9 cellular contexts compared by ENCODE assay signal in the genomic region with DNA sequence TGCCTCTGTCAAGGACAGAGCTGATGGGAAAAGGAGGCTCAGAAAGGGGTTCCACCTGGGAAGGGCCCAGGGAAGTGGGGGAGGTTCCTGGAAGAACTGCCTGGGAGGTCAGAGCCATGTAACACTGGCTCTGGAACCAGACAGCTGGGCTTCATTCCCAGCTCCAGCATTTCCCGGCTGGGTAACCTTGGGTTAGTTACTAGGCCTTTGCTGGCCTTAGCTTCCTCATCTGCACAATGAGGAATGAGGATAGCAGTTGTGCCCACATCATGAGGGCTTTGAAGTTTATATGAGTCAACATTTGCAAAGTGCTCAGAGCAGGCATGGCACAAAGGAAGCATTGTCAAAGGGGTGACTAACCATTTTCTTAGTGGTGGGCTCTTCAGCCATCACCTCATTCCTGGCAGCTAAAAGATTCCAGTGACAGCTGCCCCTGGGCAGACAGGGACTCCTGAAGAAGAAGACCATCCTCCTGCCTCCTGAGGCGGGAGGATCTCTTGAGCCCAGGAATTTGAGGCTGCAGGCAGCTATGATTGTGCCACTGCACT. TPM values are rescaled to one million over a fixed set of nuclear protein-coding genes. Genes with fewer than 3 reads are reported as not detected.
A peak's percentile ranks its signal among the peaks of the same experiment; 100 is the strongest.
DNase-seq lines count a peak whose midpoint lies in the region; ATAC-seq, FAIRE-seq and TF ChIP-seq lines count a peak whose summit lies in the region.
"Had no signal": no experiment of that assay in that cellular context is flagged by ENCODE, and none has a peak within 500 bp of the region (broad histone marks: within the 10 kb centered on the region; RNA-seq: fewer than 3 reads in every experiment).

No MANE protein-coding gene starts in this region.

- peak overlapping the region; percentile 91 for H3K4me3 Mint-ChIP-seq in activated B cell treated with CpG ODN at 0.5 μM for 24 hours
- H3K4me3 Mint-ChIP-seq in stimulated activated naive CD8-positive, alpha-beta T cell treated with anti-CD3 and anti-CD28 coated beads, Interleukin-15, amount 100 ng/mL, for 72 hours, result peak overlapping the region; percentile 95 to 96

- no peak overlapping the region for H3K4me3 ChIP-seq in hepatocyte

- TF ChIP-seq CTCF in activated B cell treated with CpG ODN at 0.5 μM for 24 hours (IDR thresholded peaks at IDR 0.05) (no peak), hepatocyte (IDR thresholded peaks at IDR 0.05; ENCODE audit: poor library complexity) (no peak)

- peaks cover 27% of the 10 kb centered on the region for H4K20me1 ChIP-seq in hepatocyte (ENCODE audit: insufficient read depth, poor library complexity, severe bottlenecking)

- no peaks in the 10 kb centered on the region for H3K9me2 ChIP-seq in hepatocyte (replicated peaks; ENCODE audit: insufficient read depth)

- peaks cover 69% of the 10 kb centered on the region for H3K4me1 Mint-ChIP-seq in activated B cell treated with CpG ODN at 0.5 μM for 24 hours
- H3K4me1 Mint-ChIP-seq in stimulated activated naive CD8-positive, alpha-beta T cell treated with anti-CD3 and anti-CD28 coated beads, Interleukin-15, amount 100 ng/mL, for 72 hours, result peaks cover 70% of the 10 kb centered on the region

- no peak for ATAC-seq in activated B cell treated with CpG ODN at 0.5 μM for 24 hours (ENCODE audit: low read depth)
- no peak for ATAC-seq in stimulated activated naive CD8-positive, alpha-beta T cell treated with anti-CD3 and anti-CD28 coated beads, Interleukin-15, amount 100 ng/mL, for 72 hours

- H3K4me2 ChIP-seq in hepatocyte, result no peak overlapping the region

- H3K4me1 ChIP-seq in hepatocyte (ENCODE audit: insufficient read depth), result peaks cover 16% of the 10 kb centered on the region

- intact Hi-C loops in activated B cell treated with CpG ODN at 0.5 μM for 24 hours (cut with micrococcal nuclease), result loop anchor here (2.0 kb wide), 1 partner anchor 23 kb away; the partner anchor contains the start of gene GIPC1

- peak overlapping the region; percentile 93 for H3K27ac Mint-ChIP-seq in activated B cell treated with CpG ODN at 0.5 μM for 24 hours
- H3K27ac Mint-ChIP-seq in stimulated activated naive CD8-positive, alpha-beta T cell treated with anti-CD3 and anti-CD28 coated beads, Interleukin-15, amount 100 ng/mL, for 72 hours, result peak overlapping the region; percentile 40 to 84

- H3K9me3 ChIP-seq in hepatocyte (ENCODE audit: low read depth), result no peaks in the 10 kb centered on the region

- no peaks in the 10 kb centered on the region for H3K27me3 ChIP-seq in hepatocyte

- peaks cover 28% of the 10 kb centered on the region for H3K36me3 Mint-ChIP-seq in activated B cell treated with CpG ODN at 0.5 μM for 24 hours (ENCODE audit: low read depth)

- TF ChIP-seq POLR2A in GM12892 (IDR thresholded peaks at IDR 0.05; ENCODE audit: low read depth, low read length), result no peak

- peak overlapping the region; percentile 90 for H3K27ac ChIP-seq in hepatocyte

- no peaks in the 10 kb centered on the region for H3K27me3 Mint-ChIP-seq in activated B cell treated with CpG ODN at 0.5 μM for 24 hours
- no peaks in the 10 kb centered on the region for H3K27me3 Mint-ChIP-seq in stimulated activated naive CD8-positive, alpha-beta T cell treated with anti-CD3 and anti-CD28 coated beads, Interleukin-15, amount 100 ng/mL, for 72 hours

- CTCF ChIA-PET in activated B cell treated with CpG ODN at 0.5 μM for 24 hours (lab: Charles Lee), result no interaction called here

- H3K79me2 ChIP-seq in hepatocyte, result peaks cover 31% of the 10 kb centered on the region

- DNase-seq in DMS153 (lab: John Stamatoyannopoulos, UW), result peak; percentile 18
- DNase-seq in DMS153 treated with DMSO at 0.1 percent for 48 hours (lab: John Stamatoyannopoulos, UW; ENCODE audit: unreplicated experiment), result no peak
- no peak for DNase-seq in activated B cell treated with CpG ODN at 0.5 μM for 24 hours
- no peak for DNase-seq in hepatocyte (ENCODE audit: low spot score)
- DNase-seq in stimulated activated naive CD8-positive, alpha-beta T cell treated with anti-CD3 and anti-CD28 coated beads, Interleukin-15, amount 100 ng/mL, for 72 hours, result no peak
- DNase-seq in NCI-H1105 treated with DMSO at 0.1 percent for 48 hours (lab: John Stamatoyannopoulos, UW), result no peak
- DNase-seq in stimulated activated CD4-positive, alpha-beta T cell treated with anti-CD3 and anti-CD28 coated beads, Interleukin-4, amount 100 ng/mL, for 1 hour, result no peak
- no peak for DNase-seq in GM12892 (ENCODE audit: insufficient read length)
- DNase-seq: stimulated activated naive CD4-positive, alpha-beta T cell had no signal

- peaks cover 2% of the 10 kb centered on the region for H3K36me3 ChIP-seq in hepatocyte (replicated peaks; ENCODE audit: insufficient read depth, low read depth)

- H2AFZ ChIP-seq in hepatocyte, result no peak overlapping the region

- POLR2A ChIA-PET in activated B cell treated with CpG ODN at 0.5 μM for 24 hours (lab: Charles Lee), result interaction anchor here (0.6 to 3.3 kb wide), 2 partner anchors 10 to 1347 kb away, joined by 3 to 31 read pairs; partner anchors contain the start of gene TECR

- FAIRE-seq in GM12892 (lab: Jason Lieb, UNC), result no peak

- 65% methylated on average over 2 of the region's 2 CpGs for WGBS in hepatocyte (ENCODE audit: low lambda C conversion rate, missing lambda C conversion rate)

- H3K9me3 Mint-ChIP-seq in activated B cell treated with CpG ODN at 0.5 μM for 24 hours, result no peaks in the 10 kb centered on the region
- H3K9me3 Mint-ChIP-seq in stimulated activated naive CD8-positive, alpha-beta T cell treated with anti-CD3 and anti-CD28 coated beads, Interleukin-15, amount 100 ng/mL, for 72 hours, result no peaks in the 10 kb centered on the region

RNA-seq across cellular contexts. Expression of gene DNAJB1, which starts 1.7 kb away (rescaled TPM):
- total RNA-seq in activated B cell treated with CpG ODN at 0.5 μM for 24 hours, result 56.1 and 58.7 TPM in 2 replicates
- 104 and 112 TPM in 2 replicates for total RNA-seq in hepatocyte
- polyA plus RNA-seq in hepatocyte, result 179 and 185 TPM in 2 replicates
- polyA plus RNA-seq in GM12892 (2012; ENCODE audit: missing spikeins), result 23.8 TPM

RNA-seq across cellular contexts. Expression of gene TECR, which starts 9.5 kb away (rescaled TPM):
- total RNA-seq in activated B cell treated with CpG ODN at 0.5 μM for 24 hours, result 55.3 and 58.6 TPM in 2 replicates
- 65.3 and 102 TPM in 2 replicates for total RNA-seq in hepatocyte
- 366 and 370 TPM in 2 replicates for polyA plus RNA-seq in hepatocyte
- polyA plus RNA-seq in GM12892 (2012; ENCODE audit: missing spikeins), result 29.1 TPM

RNA-seq across cellular contexts. Expression of gene GIPC1, which starts 24.0 kb away (rescaled TPM):
- 13.9 and 15.3 TPM in 2 replicates for total RNA-seq in activated B cell treated with CpG ODN at 0.5 μM for 24 hours
- 102 and 127 TPM in 2 replicates for total RNA-seq in hepatocyte
- polyA plus RNA-seq in hepatocyte, result 186 and 201 TPM in 2 replicates
- 7.0 TPM for polyA plus RNA-seq in GM12892 (2012; ENCODE audit: missing spikeins)

RNA-seq across cellular contexts. Expression of gene PTGER1, which starts 44.8 kb away (rescaled TPM):
- total RNA-seq in activated B cell treated with CpG ODN at 0.5 μM for 24 hours (not detected in 2 replicates), hepatocyte (0.60 and 2.8 TPM in 2 replicates)
- 3.5 and 7.6 TPM in 2 replicates for polyA plus RNA-seq in hepatocyte
- not detected for polyA plus RNA-seq in GM12892 (2012; ENCODE audit: missing spikeins)

RNA-seq across cellular contexts. Expression of gene NDUFB7, which starts 51.9 kb away (rescaled TPM):
- total RNA-seq in activated B cell treated with CpG ODN at 0.5 μM for 24 hours, result 108 and 129 TPM in 2 replicates
- 201 and 226 TPM in 2 replicates for total RNA-seq in hepatocyte
- polyA plus RNA-seq in hepatocyte, result 354 and 442 TPM in 2 replicates
- 95.4 TPM for polyA plus RNA-seq in GM12892 (2012; ENCODE audit: missing spikeins)
